24 cellular contexts compared by ENCODE assay signal in genomic region chr12:76424941-76425340, GRCh38.
"Had no signal": no experiment of that assay in that cellular context is flagged by ENCODE, and none has a peak within 500 bp of the region (broad histone marks: within the 10 kb centered on the region; RNA-seq: fewer than 3 reads in every experiment).

No MANE protein-coding gene starts in this region.

- DNase-seq: Karpas-422, KG1, MG63, NCI-H1092, NCI-H1105 treated with DMSO at 0.1 percent for 48 hours, NCI-H1417 treated with DMSO at 0.1 percent for 48 hours, NCI-H146, NCI-H1694 treated with DMSO at 0.1 percent for 48 hours, NCI-H1930, NCI-H2081, NCI-H2171, NCI-H226, NCI-H446, NCI-H510A, NCI-H524 treated with DMSO at 0.1 percent for 48 hours, NCI-H69, NCI-H774, Right ventricle myocardium superior, RPMI8226, SIG-M5 had no signal

- H3K4me3 ChIP-seq: MG63, SJSA1, SK-N-MC had no signal

- H3K4me1 ChIP-seq: SJSA1 had no signal

- FAIRE-seq: RCC 7860 had no signal

- H3K27ac ChIP-seq: HL-60, SJSA1, SK-N-MC had no signal

- H3K27me3 ChIP-seq: MG63, SJSA1 had no signal
